ENCODE assay signal across 27 cellular contexts in the genomic region with DNA sequence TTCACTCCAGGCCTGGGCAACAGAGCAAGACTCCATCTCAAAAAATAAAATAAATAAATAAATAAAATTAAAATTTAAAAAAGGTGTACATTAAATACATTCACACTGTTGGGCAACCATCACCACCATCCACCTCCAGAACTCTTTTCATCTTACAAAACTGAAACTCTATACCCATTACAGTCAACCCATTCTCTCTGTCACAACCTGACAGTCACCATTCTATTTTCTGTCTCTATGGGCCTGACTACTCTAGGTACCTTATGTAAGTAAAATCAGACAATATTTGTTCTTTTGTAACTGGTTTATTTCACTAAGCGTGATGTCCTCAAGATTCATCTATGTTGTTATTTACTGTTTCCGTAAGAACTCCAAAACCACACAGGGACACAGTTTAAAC.
"Had no signal": no experiment of that assay in that cellular context is flagged by ENCODE, and none has a peak within 500 bp of the region (broad histone marks: within the 10 kb centered on the region; RNA-seq: fewer than 3 reads in every experiment).

No MANE protein-coding gene starts in this region.

- H3K27ac ChIP-seq: adrenal gland, ascending aorta, cardiac muscle cell, coronary artery, left lung, ovary, prostate gland, skin epidermis, suprapubic skin, tibial artery, WERI-Rb-1 had no signal

- H3K4me1 ChIP-seq: prostate gland had no signal

- H3K4me3 Mint-ChIP-seq: activated naive CD4-positive, alpha-beta T cell treated with anti-CD3 and anti-CD28 coated beads for 36 hours; brain; T-helper 17 cell had no signal

- DNase-seq: activated CD4-positive, alpha-beta T cell treated with anti-CD3 and anti-CD28 coated beads for 1 hour; activated CD4-positive, alpha-beta T cell treated with anti-CD3 and anti-CD28 coated beads, Interleukin-2, amount 50 U/mL, for 1 hour; activated CD8-positive, alpha-beta memory T cell treated with anti-CD3 and anti-CD28 coated beads for 24 hours; activated effector memory CD4-positive, alpha-beta T cell treated with Interleukin-2 at 50 U/mL for 16 hours; activated naive CD4-positive, alpha-beta T cell treated with anti-CD3 and anti-CD28 coated beads for 36 hours; activated T-cell treated with anti-CD3 and anti-CD28 coated beads, Interleukin-2, amount 50 U/mL, for 1 hour; adrenal gland; dorsolateral prefrontal cortex; effector memory CD4-positive, alpha-beta T cell; left lung; ovary; retina; stimulated activated CD4-positive, alpha-beta T cell treated with anti-CD3 and anti-CD28 coated beads, Interleukin-12 subunit alpha, Interleukin-12 subunit beta, amount 100 ng/mL, for 4 hours; stimulated activated CD4-positive, alpha-beta T cell treated with anti-CD3 and anti-CD28 coated beads, Interleukin-4, amount 100 ng/mL, for 1 hour; T-helper 17 cell; T1000; tibial artery; WERI-Rb-1 had no signal

- H3K27me3 ChIP-seq: adrenal gland, ascending aorta, cardiac muscle cell, dorsolateral prefrontal cortex, left lung, ovary, suprapubic skin, tibial artery had no signal

- ATAC-seq: left lung, sciatic nerve, SK-N-SH treated with all-trans-retinoic acid at 6 μM for 48 hours, T-helper 17 cell had no signal

- H3K9me3 ChIP-seq: adrenal gland, ascending aorta, left lung, ovary, prostate gland, suprapubic skin, tibial artery had no signal

- H3K27me3 Mint-ChIP-seq: brain, T-helper 17 cell had no signal

- H3K36me3 ChIP-seq: adrenal gland, ascending aorta, cardiac muscle cell, left lung, ovary, prostate gland, suprapubic skin, tibial artery, WERI-Rb-1 had no signal

- H3K27ac Mint-ChIP-seq: activated naive CD4-positive, alpha-beta T cell treated with anti-CD3 and anti-CD28 coated beads for 36 hours; T-helper 17 cell had no signal

- H3K4me3 ChIP-seq: adrenal gland, ascending aorta, cardiac muscle cell, coronary artery, dorsolateral prefrontal cortex, left lung, ovary, prostate gland, skin epidermis, suprapubic skin, tibial artery had no signal
